ENCODE assay signal across 12 cellular contexts in genomic region chr15:73852507-73852906, GRCh38. TPM values are rescaled to one million over a fixed set of nuclear protein-coding genes. Genes with fewer than 3 reads are reported as not detected.
"Had no signal": no experiment of that assay in that cellular context is flagged by ENCODE, and none has a peak within 500 bp of the region (broad histone marks: within the 10 kb centered on the region; RNA-seq: fewer than 3 reads in every experiment).

No MANE protein-coding gene starts in this region.

- H3K4me3 ChIP-seq: GM23248, GM23338, HAP-1 had no signal

- DNase-seq: GM23248, GOT3, H7, H9, HCEC 1CT, HFFc6 had no signal

- H3K36me3 ChIP-seq: HAP-1 had no signal

- H3K27ac ChIP-seq: GM23248 had no signal

- H3K9me3 ChIP-seq: HAP-1 had no signal

- H2AFZ ChIP-seq: GM23248, GM23338 had no signal

- H3K27ac Mint-ChIP-seq: GM23338, H9, HFFc6 had no signal

- FAIRE-seq: H1, H54 had no signal

- H3K4me1 ChIP-seq: HAP-1 had no signal

- H3K9me3 Mint-ChIP-seq: GM23338, H9, HFFc6 had no signal

- ATAC-seq: HCT116 had no signal

- H3K9ac ChIP-seq: GM23248 had no signal

- H3K4me3 Mint-ChIP-seq: GM23338, H9, HFFc6 had no signal

- H3K4me2 ChIP-seq: GM23338 had no signal

RNA-seq across cellular contexts. Expression of gene TBC1D21, which starts 20.9 kb away (rescaled TPM):
- total RNA-seq: GM23248, GM23338, H1, H4, H7, H9, HFFc6 had no signal
- polyA plus RNA-seq: GM23248, GM23338, H1 had no signal
